Comparison of ENCODE assay signal across 8 cellular contexts in genomic region chrX:153972368-153973126, GRCh38. TPM values are rescaled to one million over a fixed set of nuclear protein-coding genes. Genes with fewer than 3 reads are reported as not detected.
DNase-seq lines count a peak whose midpoint lies in the region; ATAC-seq and TF ChIP-seq lines count a peak whose summit lies in the region.

A gene with protein sequence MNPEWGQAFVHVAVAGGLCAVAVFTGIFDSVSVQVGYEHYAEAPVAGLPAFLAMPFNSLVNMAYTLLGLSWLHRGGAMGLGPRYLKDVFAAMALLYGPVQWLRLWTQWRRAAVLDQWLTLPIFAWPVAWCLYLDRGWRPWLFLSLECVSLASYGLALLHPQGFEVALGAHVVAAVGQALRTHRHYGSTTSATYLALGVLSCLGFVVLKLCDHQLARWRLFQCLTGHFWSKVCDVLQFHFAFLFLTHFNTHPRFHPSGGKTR (plus strand): TSS chrX:153972754. CDS start chrX:153982063, 9,309 bp downstream.

- H3K4me3 ChIP-seq in psoas muscle (peak within 1 kb of the TSS; percentile 80), urinary bladder (ENCODE audit: low read depth, low read length) (peak within 1 kb of the TSS; percentile 80)

- ATAC-seq in GM18505 (IDR thresholded peaks at IDR 0.05; ENCODE audit: unreplicated experiment): peak; percentile 59
- ATAC-seq in HG02943 (IDR thresholded peaks at IDR 0.05; ENCODE audit: low read depth, unreplicated experiment): peak; percentile 45
- ATAC-seq in left ventricle myocardium superior: peak; percentile 66
- ATAC-seq in psoas muscle: peak; percentile 60 to 66 (median 62)

- no peaks in the 10 kb centered on the region for H3K9me3 Mint-ChIP-seq in T-helper 1 cell treated with Interleukin-12 subunit alpha and Interleukin-12 subunit beta and Interleukin-4 antibody, amounts not matched to agents 30 μg/mL and 1 μg/mL, for 36 hours

- H3K36me3 ChIP-seq in psoas muscle (ENCODE audit: insufficient read depth in 1 of 2, low read depth in 1 of 2) (no peaks in the 10 kb centered on the region), urinary bladder (ENCODE audit: insufficient read depth) (no peaks in the 10 kb centered on the region)

- peak within 1 kb of the TSS; percentile 100 for H3K27ac Mint-ChIP-seq in T-helper 1 cell treated with Interleukin-12 subunit alpha and Interleukin-12 subunit beta and Interleukin-4 antibody, amounts not matched to agents 30 μg/mL and 1 μg/mL, for 36 hours

- H3K27me3 ChIP-seq in psoas muscle (ENCODE audit: insufficient read depth in 3 of 3, low read length in 2 of 3): no peaks in the 10 kb centered on the region

- H3K4me1 ChIP-seq in psoas muscle: peaks cover 32% of the 10 kb centered on the region
- peaks cover 1% of the 10 kb centered on the region for H3K4me1 ChIP-seq in urinary bladder (ENCODE audit: insufficient read depth)

- peaks cover 13% of the 10 kb centered on the region for H3K36me3 Mint-ChIP-seq in T-helper 1 cell treated with Interleukin-12 subunit alpha and Interleukin-12 subunit beta and Interleukin-4 antibody, amounts not matched to agents 30 μg/mL and 1 μg/mL, for 36 hours (ENCODE audit: low read depth)

- TF ChIP-seq CTCF in psoas muscle (IDR thresholded peaks at IDR 0.05): no peak

- H3K4me1 Mint-ChIP-seq in T-helper 1 cell treated with Interleukin-12 subunit alpha and Interleukin-12 subunit beta and Interleukin-4 antibody, amounts not matched to agents 30 μg/mL and 1 μg/mL, for 36 hours (ENCODE audit: low read depth): peaks cover 20% of the 10 kb centered on the region

- intact Hi-C loops in left ventricle myocardium superior (cut with micrococcal nuclease): no loop called here
- intact Hi-C loops in psoas muscle (cut with DNase I): loop anchor here in 1 of 2 donors (5.0 kb wide), 1 partner anchor 40 kb away; no protein-coding TSS in a partner anchor

- peak within 1 kb of the TSS; percentile 100 for H3K4me3 Mint-ChIP-seq in T-helper 1 cell treated with Interleukin-12 subunit alpha and Interleukin-12 subunit beta and Interleukin-4 antibody, amounts not matched to agents 30 μg/mL and 1 μg/mL, for 36 hours

- H3K27me3 Mint-ChIP-seq in T-helper 1 cell treated with Interleukin-12 subunit alpha and Interleukin-12 subunit beta and Interleukin-4 antibody, amounts not matched to agents 30 μg/mL and 1 μg/mL, for 36 hours (ENCODE audit: low read depth): no peaks in the 10 kb centered on the region

- peak; percentile 48 for TF ChIP-seq POLR2A in GM18505 (IDR thresholded peaks at IDR 0.05; ENCODE audit: borderline replicate concordance, extremely low read depth, insufficient read depth, insufficient read length)

- no peaks in the 10 kb centered on the region for H3K9me3 ChIP-seq in psoas muscle

- WGBS in psoas muscle, 3 donors: 0 to 7% (median 0%) methylated on average over 16 to 96 of the region's 103 CpGs
- WGBS in urinary bladder: under 1% methylated on average over 99 of the region's 103 CpGs

- DNase-seq in NCI-H1694 treated with DMSO at 0.1 percent for 48 hours (lab: John Stamatoyannopoulos, UW): peak; percentile 92
- DNase-seq in amygdala (lab: John Stamatoyannopoulos, UW): peak in 54 of 56 donors; percentile 33 to 91 (median 70)
- DNase-seq in left ventricle myocardium superior: peak; percentile 91
- DNase-seq in psoas muscle: peak; percentile 90 to 95

- H3K27ac ChIP-seq in psoas muscle (peak within 1 kb of the TSS; percentile 97), urinary bladder (ENCODE audit: low read depth) (peak within 1 kb of the TSS; percentile 99)

RNA-seq across cellular contexts. Expression of the gene that starts here (rescaled TPM):
- total RNA-seq in left ventricle myocardium superior (6.0 TPM), psoas muscle (1 to 10 TPM; 3.2 to 7.8 (median 6.8) TPM), urinary bladder (2.3 TPM)
- polyA plus RNA-seq in psoas muscle (1 to 10 TPM; 2.2 to 6.7 (median 5.2) TPM), urinary bladder (13.6 TPM)

Comparison
In these comparisons a context has a peak if more than half of its experiments do, and no peak if none do; other contexts are left out.
1. Peak in every context shown above with its lines: DNase-seq, ATAC-seq, H3K4me3 ChIP-seq and H3K27ac ChIP-seq.